8 cellular contexts compared by ENCODE assay signal in genomic region chr17:59707971-59708425, GRCh38. TPM values are rescaled to one million over a fixed set of nuclear protein-coding genes. Genes with fewer than 3 reads are reported as not detected.
DNase-seq lines count a peak whose midpoint lies in the region; ATAC-seq and TF ChIP-seq lines count a peak whose summit lies in the region.

No MANE protein-coding gene starts in this region.

- peak; percentile 10 for ATAC-seq in foreskin keratinocyte

- peak overlapping the region; percentile 96 for H3K27ac ChIP-seq in VCaP
- H3K27ac ChIP-seq in foreskin keratinocyte, result peak overlapping the region; percentile 50

- peak overlapping the region; percentile 91 for H3K4me3 Mint-ChIP-seq in activated CD4-positive, alpha-beta T cell treated with anti-CD3 and anti-CD28 coated beads, Interleukin-2, amount 10 ng/mL, durations not matched to agents 24 days and 14 days

- intact Hi-C loops in activated CD4-positive, alpha-beta T cell treated with anti-CD3 and anti-CD28 coated beads, Interleukin-2, amount 10 ng/mL, durations not matched to agents 24 days and 14 days (cut with micrococcal nuclease), result loop anchor here (1.0 to 5.0 kb wide), 4 partner anchors 89 to 1191 kb away; partner anchors contain the start of genes CLTC and TUBD1

- in situ Hi-C loops in GM13977 (cut with MboI; ENCODE audit: low pct_unique_long_range_greater_than_20kb, low sequenced_read_pairs, unreplicated experiment), result no loop called here

- H3K27me3 ChIP-seq in foreskin keratinocyte, result no peaks in the 10 kb centered on the region

- H3K9me3 Mint-ChIP-seq in activated CD4-positive, alpha-beta T cell treated with anti-CD3 and anti-CD28 coated beads, Interleukin-2, amount 10 ng/mL, durations not matched to agents 24 days and 14 days, result no peaks in the 10 kb centered on the region

- H3K27me3 Mint-ChIP-seq in activated CD4-positive, alpha-beta T cell treated with anti-CD3 and anti-CD28 coated beads, Interleukin-2, amount 10 ng/mL, durations not matched to agents 24 days and 14 days, result no peaks in the 10 kb centered on the region

- peaks cover 6% of the 10 kb centered on the region for H3K4me1 ChIP-seq in foreskin keratinocyte

- H3K4me1 Mint-ChIP-seq in activated CD4-positive, alpha-beta T cell treated with anti-CD3 and anti-CD28 coated beads, Interleukin-2, amount 10 ng/mL, durations not matched to agents 24 days and 14 days, result peaks cover 46% of the 10 kb centered on the region

- H3K36me3 Mint-ChIP-seq in activated CD4-positive, alpha-beta T cell treated with anti-CD3 and anti-CD28 coated beads, Interleukin-2, amount 10 ng/mL, durations not matched to agents 24 days and 14 days (ENCODE audit: low read depth), result peaks cover 41% of the 10 kb centered on the region

- H3K4me3 ChIP-seq in retinal pigment epithelial cell (ENCODE audit: low read length), result peak overlapping the region; percentile 98

- DNase-seq in activated CD4-positive, alpha-beta T cell treated with anti-CD3 and anti-CD28 coated beads, Interleukin-2, amount 10 ng/mL, durations not matched to agents 24 days and 14 days, result no peak
- DNase-seq in activated CD4-positive, alpha-beta T cell treated with anti-CD3 and anti-CD28 coated beads for 1 hour, result no peak
- DNase-seq in foreskin keratinocyte (no peak), retinal pigment epithelial cell (ENCODE audit: low read depth) (no peak), NCI-H2029 (lab: John Stamatoyannopoulos, UW) (no peak), kidney tubule cell (ENCODE audit: low spot score) (no peak), GM13977 (ENCODE audit: low spot score) (no peak)

- TF ChIP-seq CTCF in VCaP (conservative IDR thresholded peaks at IDR 0.05) (no peak), foreskin keratinocyte (conservative IDR thresholded peaks at IDR 0.05) (no peak), retinal pigment epithelial cell (conservative IDR thresholded peaks at IDR 0.05; ENCODE audit: low read depth, low read length) (no peak), GM13977 (IDR thresholded peaks at IDR 0.05; ENCODE audit: extremely low read depth, insufficient read depth, missing control alignments) (no peak)

- H3K27ac Mint-ChIP-seq in activated CD4-positive, alpha-beta T cell treated with anti-CD3 and anti-CD28 coated beads, Interleukin-2, amount 10 ng/mL, durations not matched to agents 24 days and 14 days, result peak overlapping the region; percentile 87

RNA-seq across cellular contexts. Expression of gene VMP1, which starts 0.5 kb away (rescaled TPM):
- 417 and 422 TPM in 2 replicates for total RNA-seq in activated CD4-positive, alpha-beta T cell treated with anti-CD3 and anti-CD28 coated beads, Interleukin-2, amount 10 ng/mL, durations not matched to agents 24 days and 14 days
- 141 and 161 TPM in 2 replicates for total RNA-seq in foreskin keratinocyte
- polyA plus RNA-seq in foreskin keratinocyte, result 77.5 and 79.2 TPM in 2 replicates

RNA-seq across cellular contexts. Expression of gene PTRH2, which starts 0.8 kb away (rescaled TPM):
- 49.0 and 50.3 TPM in 2 replicates for total RNA-seq in activated CD4-positive, alpha-beta T cell treated with anti-CD3 and anti-CD28 coated beads, Interleukin-2, amount 10 ng/mL, durations not matched to agents 24 days and 14 days
- 24.9 and 38.2 TPM in 2 replicates for total RNA-seq in foreskin keratinocyte
- polyA plus RNA-seq in foreskin keratinocyte, result 58.5 and 62.5 TPM in 2 replicates
